ENCODE assay signal across 1 cellular context in genomic region chr22:26671317-26672059, GRCh38.
TF ChIP-seq lines count a peak whose summit lies in the region.

No MANE protein-coding gene starts in this region.

TF ChIP-seq in GM12878, 131 proteins besides CTCF, POLR2A, EP300 and RAD21 (continues in another document):
- TF ChIP-seq, protein P1, sequence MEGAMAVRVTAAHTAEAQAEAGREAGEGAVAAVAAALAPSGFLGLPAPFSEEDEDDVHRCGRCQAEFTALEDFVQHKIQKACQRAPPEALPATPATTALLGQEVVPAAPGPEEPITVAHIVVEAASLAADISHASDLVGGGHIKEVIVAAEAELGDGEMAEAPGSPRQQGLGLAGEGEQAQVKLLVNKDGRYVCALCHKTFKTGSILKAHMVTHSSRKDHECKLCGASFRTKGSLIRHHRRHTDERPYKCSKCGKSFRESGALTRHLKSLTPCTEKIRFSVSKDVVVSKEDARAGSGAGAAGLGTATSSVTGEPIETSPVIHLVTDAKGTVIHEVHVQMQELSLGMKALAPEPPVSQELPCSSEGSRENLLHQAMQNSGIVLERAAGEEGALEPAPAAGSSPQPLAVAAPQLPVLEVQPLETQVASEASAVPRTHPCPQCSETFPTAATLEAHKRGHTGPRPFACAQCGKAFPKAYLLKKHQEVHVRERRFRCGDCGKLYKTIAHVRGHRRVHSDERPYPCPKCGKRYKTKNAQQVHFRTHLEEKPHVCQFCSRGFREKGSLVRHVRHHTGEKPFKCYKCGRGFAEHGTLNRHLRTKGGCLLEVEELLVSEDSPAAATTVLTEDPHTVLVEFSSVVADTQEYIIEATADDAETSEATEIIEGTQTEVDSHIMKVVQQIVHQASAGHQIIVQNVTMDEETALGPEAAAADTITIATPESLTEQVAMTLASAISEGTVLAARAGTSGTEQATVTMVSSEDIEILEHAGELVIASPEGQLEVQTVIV (IDR thresholded peaks at IDR 0.05; ENCODE audit: borderline replicate concordance, partially characterized antibody), result no peak
- TF ChIP-seq SRF (IDR thresholded peaks at IDR 0.05; ENCODE audit: low read depth in 2 of 2, low read length in 2 of 2), result no peak
- no peak for TF ChIP-seq CREB1 (IDR thresholded peaks at IDR 0.05; ENCODE audit: low read depth)
- TF ChIP-seq NKRF (conservative IDR thresholded peaks at IDR 0.05), result no peak
- TF ChIP-seq NBN (IDR thresholded peaks at IDR 0.05), result no peak
- TF ChIP-seq EZH2 (IDR thresholded peaks at IDR 0.05; ENCODE audit: borderline replicate concordance, control insufficient read depth, low read depth, low read length), result no peak
- TF ChIP-seq USF1 (IDR thresholded peaks at IDR 0.05; ENCODE audit: borderline replicate concordance, extremely low read length, insufficient read depth, low read depth, low read length), result no peak
- TF ChIP-seq NR2C2 (IDR thresholded peaks at IDR 0.05; ENCODE audit: borderline replicate concordance, control insufficient read depth, insufficient read length, low read depth), result no peak
- no peak for TF ChIP-seq ATF7 (IDR thresholded peaks at IDR 0.05; ENCODE audit: low read depth)
- no peak for TF ChIP-seq TARDBP (IDR thresholded peaks at IDR 0.05; ENCODE audit: borderline replicate concordance)
- TF ChIP-seq ZNF622 (IDR thresholded peaks at IDR 0.05), result no peak
- no peak for TF ChIP-seq ZBTB11 (CRISPR knock-in tag; IDR thresholded peaks at IDR 0.05)
- peak; percentile 94 for TF ChIP-seq SMAD1 (IDR thresholded peaks at IDR 0.05; ENCODE audit: low read depth, partially characterized antibody)
- TF ChIP-seq BHLHE40 (IDR thresholded peaks at IDR 0.05; ENCODE audit: borderline replicate concordance in 1 of 2, low read depth in 2 of 2, low read length in 1 of 2), result peak; percentile 35 to 65; a peak in 3 of 4 replicates
- no peak for TF ChIP-seq RELA (IDR thresholded peaks at IDR 0.05; ENCODE audit: borderline replicate concordance, partially characterized antibody)
- TF ChIP-seq RAD51 (IDR thresholded peaks at IDR 0.05), result no peak
- peak; percentile 52 for TF ChIP-seq MTA2 (IDR thresholded peaks at IDR 0.05; ENCODE audit: low read depth)
- no peak for TF ChIP-seq RCOR1 (conservative IDR thresholded peaks at IDR 0.05; ENCODE audit: low read depth, low read length)
- peak; percentile 64 for TF ChIP-seq SPI1 (IDR thresholded peaks at IDR 0.05; ENCODE audit: borderline replicate concordance, insufficient read depth, low read depth, low read length)
- no peak for TF ChIP-seq STAT3 (IDR thresholded peaks at IDR 0.05; ENCODE audit: low read depth, low read length)
- TF ChIP-seq DPF2 (IDR thresholded peaks at IDR 0.05), result peak; percentile 85; the same call in 1 of the 2 replicates
- no peak for TF ChIP-seq SP1 (IDR thresholded peaks at IDR 0.05; ENCODE audit: low read depth, low read length)
- TF ChIP-seq, protein P2, sequence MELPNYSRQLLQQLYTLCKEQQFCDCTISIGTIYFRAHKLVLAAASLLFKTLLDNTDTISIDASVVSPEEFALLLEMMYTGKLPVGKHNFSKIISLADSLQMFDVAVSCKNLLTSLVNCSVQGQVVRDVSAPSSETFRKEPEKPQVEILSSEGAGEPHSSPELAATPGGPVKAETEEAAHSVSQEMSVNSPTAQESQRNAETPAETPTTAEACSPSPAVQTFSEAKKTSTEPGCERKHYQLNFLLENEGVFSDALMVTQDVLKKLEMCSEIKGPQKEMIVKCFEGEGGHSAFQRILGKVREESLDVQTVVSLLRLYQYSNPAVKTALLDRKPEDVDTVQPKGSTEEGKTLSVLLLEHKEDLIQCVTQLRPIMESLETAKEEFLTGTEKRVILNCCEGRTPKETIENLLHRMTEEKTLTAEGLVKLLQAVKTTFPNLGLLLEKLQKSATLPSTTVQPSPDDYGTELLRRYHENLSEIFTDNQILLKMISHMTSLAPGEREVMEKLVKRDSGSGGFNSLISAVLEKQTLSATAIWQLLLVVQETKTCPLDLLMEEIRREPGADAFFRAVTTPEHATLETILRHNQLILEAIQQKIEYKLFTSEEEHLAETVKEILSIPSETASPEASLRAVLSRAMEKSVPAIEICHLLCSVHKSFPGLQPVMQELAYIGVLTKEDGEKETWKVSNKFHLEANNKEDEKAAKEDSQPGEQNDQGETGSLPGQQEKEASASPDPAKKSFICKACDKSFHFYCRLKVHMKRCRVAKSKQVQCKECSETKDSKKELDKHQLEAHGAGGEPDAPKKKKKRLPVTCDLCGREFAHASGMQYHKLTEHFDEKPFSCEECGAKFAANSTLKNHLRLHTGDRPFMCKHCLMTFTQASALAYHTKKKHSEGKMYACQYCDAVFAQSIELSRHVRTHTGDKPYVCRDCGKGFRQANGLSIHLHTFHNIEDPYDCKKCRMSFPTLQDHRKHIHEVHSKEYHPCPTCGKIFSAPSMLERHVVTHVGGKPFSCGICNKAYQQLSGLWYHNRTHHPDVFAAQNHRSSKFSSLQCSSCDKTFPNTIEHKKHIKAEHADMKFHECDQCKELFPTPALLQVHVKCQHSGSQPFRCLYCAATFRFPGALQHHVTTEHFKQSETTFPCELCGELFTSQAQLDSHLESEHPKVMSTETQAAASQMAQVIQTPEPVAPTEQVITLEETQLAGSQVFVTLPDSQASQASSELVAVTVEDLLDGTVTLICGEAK (IDR thresholded peaks at IDR 0.05; ENCODE audit: borderline replicate concordance), result no peak
- TF ChIP-seq NFXL1 (IDR thresholded peaks at IDR 0.05; ENCODE audit: borderline replicate concordance), result no peak
- TF ChIP-seq ZNF207 (IDR thresholded peaks at IDR 0.05; ENCODE audit: borderline replicate concordance), result no peak
- TF ChIP-seq ZNF384 (IDR thresholded peaks at IDR 0.05; ENCODE audit: borderline replicate concordance, low read depth, low read length), result no peak
- TF ChIP-seq, protein P3, sequence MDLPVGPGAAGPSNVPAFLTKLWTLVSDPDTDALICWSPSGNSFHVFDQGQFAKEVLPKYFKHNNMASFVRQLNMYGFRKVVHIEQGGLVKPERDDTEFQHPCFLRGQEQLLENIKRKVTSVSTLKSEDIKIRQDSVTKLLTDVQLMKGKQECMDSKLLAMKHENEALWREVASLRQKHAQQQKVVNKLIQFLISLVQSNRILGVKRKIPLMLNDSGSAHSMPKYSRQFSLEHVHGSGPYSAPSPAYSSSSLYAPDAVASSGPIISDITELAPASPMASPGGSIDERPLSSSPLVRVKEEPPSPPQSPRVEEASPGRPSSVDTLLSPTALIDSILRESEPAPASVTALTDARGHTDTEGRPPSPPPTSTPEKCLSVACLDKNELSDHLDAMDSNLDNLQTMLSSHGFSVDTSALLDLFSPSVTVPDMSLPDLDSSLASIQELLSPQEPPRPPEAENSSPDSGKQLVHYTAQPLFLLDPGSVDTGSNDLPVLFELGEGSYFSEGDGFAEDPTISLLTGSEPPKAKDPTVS (IDR thresholded peaks at IDR 0.05; ENCODE audit: low read depth, low read length), result no peak
- TF ChIP-seq, protein P4, sequence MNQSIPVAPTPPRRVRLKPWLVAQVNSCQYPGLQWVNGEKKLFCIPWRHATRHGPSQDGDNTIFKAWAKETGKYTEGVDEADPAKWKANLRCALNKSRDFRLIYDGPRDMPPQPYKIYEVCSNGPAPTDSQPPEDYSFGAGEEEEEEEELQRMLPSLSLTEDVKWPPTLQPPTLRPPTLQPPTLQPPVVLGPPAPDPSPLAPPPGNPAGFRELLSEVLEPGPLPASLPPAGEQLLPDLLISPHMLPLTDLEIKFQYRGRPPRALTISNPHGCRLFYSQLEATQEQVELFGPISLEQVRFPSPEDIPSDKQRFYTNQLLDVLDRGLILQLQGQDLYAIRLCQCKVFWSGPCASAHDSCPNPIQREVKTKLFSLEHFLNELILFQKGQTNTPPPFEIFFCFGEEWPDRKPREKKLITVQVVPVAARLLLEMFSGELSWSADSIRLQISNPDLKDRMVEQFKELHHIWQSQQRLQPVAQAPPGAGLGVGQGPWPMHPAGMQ (IDR thresholded peaks at IDR 0.05; ENCODE audit: borderline replicate concordance), result no peak
- no peak for TF ChIP-seq SREBF1 (IDR thresholded peaks at IDR 0.05; ENCODE audit: low read length)
- peak; percentile 52 for TF ChIP-seq IKZF1 (conservative IDR thresholded peaks at IDR 0.05)
- TF ChIP-seq POU2F2 (IDR thresholded peaks at IDR 0.05; ENCODE audit: borderline replicate concordance, low read depth, low read length), result peak; percentile 82; the same call in 2 of the 3 replicates
- TF ChIP-seq, protein P5, sequence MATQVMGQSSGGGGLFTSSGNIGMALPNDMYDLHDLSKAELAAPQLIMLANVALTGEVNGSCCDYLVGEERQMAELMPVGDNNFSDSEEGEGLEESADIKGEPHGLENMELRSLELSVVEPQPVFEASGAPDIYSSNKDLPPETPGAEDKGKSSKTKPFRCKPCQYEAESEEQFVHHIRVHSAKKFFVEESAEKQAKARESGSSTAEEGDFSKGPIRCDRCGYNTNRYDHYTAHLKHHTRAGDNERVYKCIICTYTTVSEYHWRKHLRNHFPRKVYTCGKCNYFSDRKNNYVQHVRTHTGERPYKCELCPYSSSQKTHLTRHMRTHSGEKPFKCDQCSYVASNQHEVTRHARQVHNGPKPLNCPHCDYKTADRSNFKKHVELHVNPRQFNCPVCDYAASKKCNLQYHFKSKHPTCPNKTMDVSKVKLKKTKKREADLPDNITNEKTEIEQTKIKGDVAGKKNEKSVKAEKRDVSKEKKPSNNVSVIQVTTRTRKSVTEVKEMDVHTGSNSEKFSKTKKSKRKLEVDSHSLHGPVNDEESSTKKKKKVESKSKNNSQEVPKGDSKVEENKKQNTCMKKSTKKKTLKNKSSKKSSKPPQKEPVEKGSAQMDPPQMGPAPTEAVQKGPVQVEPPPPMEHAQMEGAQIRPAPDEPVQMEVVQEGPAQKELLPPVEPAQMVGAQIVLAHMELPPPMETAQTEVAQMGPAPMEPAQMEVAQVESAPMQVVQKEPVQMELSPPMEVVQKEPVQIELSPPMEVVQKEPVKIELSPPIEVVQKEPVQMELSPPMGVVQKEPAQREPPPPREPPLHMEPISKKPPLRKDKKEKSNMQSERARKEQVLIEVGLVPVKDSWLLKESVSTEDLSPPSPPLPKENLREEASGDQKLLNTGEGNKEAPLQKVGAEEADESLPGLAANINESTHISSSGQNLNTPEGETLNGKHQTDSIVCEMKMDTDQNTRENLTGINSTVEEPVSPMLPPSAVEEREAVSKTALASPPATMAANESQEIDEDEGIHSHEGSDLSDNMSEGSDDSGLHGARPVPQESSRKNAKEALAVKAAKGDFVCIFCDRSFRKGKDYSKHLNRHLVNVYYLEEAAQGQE (IDR thresholded peaks at IDR 0.05; ENCODE audit: low read depth, low read length), result no peak
- no peak for TF ChIP-seq TCF7 (IDR thresholded peaks at IDR 0.05; ENCODE audit: borderline replicate concordance)
- no peak for TF ChIP-seq NR2C1 (IDR thresholded peaks at IDR 0.05)
- no peak for TF ChIP-seq ZSCAN29 (IDR thresholded peaks at IDR 0.05)
- TF ChIP-seq EGR1 (IDR thresholded peaks at IDR 0.05; ENCODE audit: borderline replicate concordance in 1 of 2, low read depth in 2 of 2, low read length in 2 of 2), result 0 out of 3 replicates have a peak, but pooled peaks of 1 of the 2 experiments have one; percentile 14
- TF ChIP-seq BACH1 (IDR thresholded peaks at IDR 0.05; ENCODE audit: borderline replicate concordance), result no peak
- TF ChIP-seq CHD2 (IDR thresholded peaks at IDR 0.05; ENCODE audit: borderline replicate concordance, low read depth, low read length), result peak; percentile 54; the same call in 1 of the 2 replicates
- peak; percentile 63; the same call in 1 of the 2 replicates for TF ChIP-seq POLR2AphosphoS5 (IDR thresholded peaks at IDR 0.05; ENCODE audit: low read length)
- TF ChIP-seq ESRRA (IDR thresholded peaks at IDR 0.05; ENCODE audit: low read length), result no peak
